10 cellular contexts compared by ENCODE assay signal in the genomic region with DNA sequence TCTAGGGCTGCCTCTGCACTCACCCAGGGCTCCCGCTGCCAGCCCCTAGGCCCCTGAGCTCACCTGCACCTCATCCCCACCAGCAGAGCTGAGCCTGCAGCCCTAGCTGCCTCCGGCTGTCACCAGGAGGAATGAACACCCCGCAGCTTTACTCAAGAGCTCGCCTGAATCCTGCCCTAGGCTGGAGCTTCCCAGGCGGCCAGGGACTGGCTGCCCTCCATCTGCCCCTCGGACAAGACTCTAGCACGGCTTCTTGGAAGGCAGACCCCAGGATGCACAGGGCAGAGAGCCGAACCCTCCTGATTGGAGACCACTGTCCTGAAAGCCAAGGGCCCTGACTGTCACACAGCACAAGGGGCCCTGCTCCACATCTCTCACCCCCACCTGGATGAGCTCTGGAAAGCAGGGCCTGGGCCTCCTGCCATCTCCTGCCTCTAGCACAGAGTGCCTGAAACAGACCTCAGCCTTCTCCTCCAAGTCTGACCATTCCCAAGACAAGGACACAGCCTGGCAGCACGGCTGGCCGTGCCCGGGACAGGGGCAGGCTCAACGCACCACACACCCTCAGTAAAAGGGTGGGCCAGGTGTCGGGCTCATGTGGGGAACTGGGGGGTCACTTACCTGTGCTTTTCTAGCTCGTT. TPM values are rescaled to one million over a fixed set of nuclear protein-coding genes. Genes with fewer than 3 reads are reported as not detected.
DNase-seq lines count a peak whose midpoint lies in the region; ATAC-seq and TF ChIP-seq lines count a peak whose summit lies in the region.
"Had no signal": no experiment of that assay in that cellular context is flagged by ENCODE, and none has a peak within 500 bp of the region (broad histone marks: within the 10 kb centered on the region; RNA-seq: fewer than 3 reads in every experiment).

No MANE protein-coding gene starts in this region.

- H3K4me3 ChIP-seq in Peyer's patch: no peak overlapping the region
- peak overlapping the region in 1 of 5 donors; percentile 10 for H3K4me3 ChIP-seq in subcutaneous abdominal adipose tissue (ENCODE audit: low read depth in 1 of 5, low read length in 5 of 5)
- H3K4me3 ChIP-seq: MG63 had no signal

- TF ChIP-seq CTCF in Peyer's patch (IDR thresholded peaks at IDR 0.05): no peak

- peak overlapping the region in 4 of 5 donors; percentile 33 to 86 (median 56) for H3K9ac ChIP-seq in subcutaneous abdominal adipose tissue (ENCODE audit: low read length in 5 of 5)

- H3K36me3 ChIP-seq in Peyer's patch: peaks cover 0 to 52% (median 0%) of the 10 kb centered on the region in 3 donors
- H3K36me3 ChIP-seq in subcutaneous abdominal adipose tissue (ENCODE audit: control insufficient read depth in 5 of 5, insufficient read depth in 5 of 5, low read length in 5 of 5): peaks cover 0 to 48% (median 38%) of the 10 kb centered on the region in 5 donors
- H3K36me3 ChIP-seq: MG63 had no signal

- ATAC-seq in GM19351 (IDR thresholded peaks at IDR 0.05; ENCODE audit: unreplicated experiment) (no peak), GM21737 (IDR thresholded peaks at IDR 0.05; ENCODE audit: unreplicated experiment) (no peak)

- TF ChIP-seq POLR2A in Peyer's patch (IDR thresholded peaks at IDR 0.05): no peak

- peaks cover 0 to 56% (median 15%) of the 10 kb centered on the region in 4 donors for H3K4me1 ChIP-seq in Peyer's patch
- peaks cover 11 to 75% (median 67%) of the 10 kb centered on the region in 5 donors for H3K4me1 ChIP-seq in subcutaneous abdominal adipose tissue (ENCODE audit: control insufficient read depth in 5 of 5, insufficient read depth in 5 of 5, low read length in 5 of 5)

- H3K27ac ChIP-seq in Peyer's patch (peak overlapping the region; percentile 46 to 73 (median 59)), subcutaneous abdominal adipose tissue (ENCODE audit: low read depth, low read length) (peak overlapping the region; percentile 70)

- DNase-seq in Peyer's patch (peak in 2 of 3 donors; percentile 12 to 43), cerebellar cortex (ENCODE audit: low spot score) (peak; percentile 73), medulla oblongata (ENCODE audit: extremely low spot score) (peak; percentile 32), NCI-H226 (no peak)
- DNase-seq: activated CD4-positive, alpha-beta T cell treated with anti-CD3 and anti-CD28 coated beads, Interleukin-2, amount 10 ng/mL, durations not matched to agents 24 days and 14 days; immature natural killer cell; MG63 had no signal

- H3K27me3 ChIP-seq in Peyer's patch (no peaks in the 10 kb centered on the region), subcutaneous abdominal adipose tissue (ENCODE audit: control insufficient read depth in 5 of 5, insufficient read depth in 4 of 5, low read length in 5 of 5) (no peaks in the 10 kb centered on the region)
- H3K27me3 ChIP-seq: MG63 had no signal

- H3K9me3 ChIP-seq in Peyer's patch (no peaks in the 10 kb centered on the region), subcutaneous abdominal adipose tissue (ENCODE audit: control insufficient read depth in 5 of 5, low read length in 5 of 5) (no peaks in the 10 kb centered on the region)
- H3K9me3 ChIP-seq: MG63 had no signal

RNA-seq across cellular contexts. Expression of gene MXD4, which starts 4.4 kb away (rescaled TPM):
- total RNA-seq in Peyer's patch: 10 to 100 TPM; 28.9 to 52.5 (median 44.0) TPM

RNA-seq across cellular contexts. Expression of gene HAUS3, which starts 15.6 kb away (rescaled TPM):
- total RNA-seq in Peyer's patch: 10 to 100 TPM in 1 of 4 donors, 1 to 10 TPM in 3; 8.6 to 11.6 (median 9.0) TPM

RNA-seq across cellular contexts. Expression of gene POLN, which starts 15.6 kb away (rescaled TPM):
- total RNA-seq in Peyer's patch: 1 to 10 TPM in 3 of 4 donors, under 1 TPM in 1; 0.70 to 6.6 (median 3.2) TPM
